8 cellular contexts compared by ENCODE assay signal in the genomic region with DNA sequence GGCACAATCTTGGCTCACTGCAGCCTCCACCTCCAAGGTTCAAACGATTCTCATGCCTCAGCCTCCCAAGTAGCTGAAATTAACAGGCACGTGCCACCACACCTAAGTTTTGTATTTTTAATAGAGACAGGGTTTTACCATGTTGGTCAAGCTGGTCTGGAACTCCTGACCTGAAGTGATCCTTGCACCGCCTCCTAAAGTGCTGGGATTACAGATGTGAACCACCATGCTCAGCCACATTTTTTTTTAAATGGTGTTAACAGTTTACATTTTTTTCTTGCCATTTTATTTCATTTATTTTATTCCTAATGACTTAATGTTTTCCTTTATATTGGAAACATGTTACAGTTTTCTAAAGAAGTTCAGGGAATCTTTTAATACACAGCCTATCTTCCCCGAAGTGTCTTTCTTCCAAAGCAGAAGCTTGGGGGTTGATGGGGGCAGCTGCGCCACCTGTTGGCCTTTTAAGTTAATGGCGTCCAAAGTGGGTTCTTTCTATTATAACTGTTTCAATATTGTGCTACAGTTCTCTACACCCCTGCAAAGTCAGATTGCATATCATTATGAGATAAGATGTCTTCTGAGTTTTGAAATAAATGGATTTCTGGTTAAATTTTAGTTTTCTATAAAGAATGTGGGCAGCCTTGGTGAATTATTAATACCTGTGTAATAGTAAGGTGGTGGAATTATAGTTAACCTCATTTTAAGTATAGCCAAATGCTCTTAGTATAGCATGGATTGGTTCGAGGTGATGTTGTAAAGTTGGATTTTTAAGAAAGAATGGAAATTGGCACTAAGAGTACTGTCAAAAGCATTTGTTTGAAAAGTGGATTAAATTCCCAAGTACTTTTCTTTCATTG. TPM values are rescaled to one million over a fixed set of nuclear protein-coding genes. Genes with fewer than 3 reads are reported as not detected.
DNase-seq lines count a peak whose midpoint lies in the region; ATAC-seq and TF ChIP-seq lines count a peak whose summit lies in the region.

No MANE protein-coding gene starts in this region.

- WGBS in ovary, 3 donors: 34 to 37% (median 34%) methylated on average over 7 of the region's 7 CpGs

- ATAC-seq in GM18861 (IDR thresholded peaks at IDR 0.05; ENCODE audit: unreplicated experiment): no peak

- H3K9me3 ChIP-seq in ovary (no peaks in the 10 kb centered on the region), uterus (no peaks in the 10 kb centered on the region)

- TF ChIP-seq EP300 in Ishikawa (IDR thresholded peaks at IDR 0.05; ENCODE audit: borderline replicate concordance) (no peak), ovary (IDR thresholded peaks at IDR 0.05) (no peak)

- TF ChIP-seq RAD21 in Ishikawa (IDR thresholded peaks at IDR 0.05; ENCODE audit: low read depth): peak; percentile 69

- H3K27me3 ChIP-seq in ovary (no peaks in the 10 kb centered on the region), uterus (no peaks in the 10 kb centered on the region)

- H3K4me1 ChIP-seq in ovary (ENCODE audit: insufficient read depth) (no peaks in the 10 kb centered on the region), uterus (peaks cover 0 to 9% of the 10 kb centered on the region in 2 donors)

- H3K27ac ChIP-seq in ovary (no peak overlapping the region), uterus (no peak overlapping the region)

- H3K36me3 ChIP-seq in ovary (no peaks in the 10 kb centered on the region), uterus (no peaks in the 10 kb centered on the region)

- H3K4me3 ChIP-seq in foreskin fibroblast (ENCODE audit: low read depth in 1 of 2, low read length in 2 of 2) (no peak overlapping the region), ovary (no peak overlapping the region), uterus (no peak overlapping the region)

- TF ChIP-seq POLR2A in ovary (IDR thresholded peaks at IDR 0.05): no peak
- TF ChIP-seq POLR2A in uterus (IDR thresholded peaks at IDR 0.05): no peak

- intact Hi-C loops in ovary (cut with DNase I): loop anchor here in 3 of 4 donors (2.0 to 10.0 kb wide), 4 partner anchors 101 to 131 kb away; no protein-coding TSS in a partner anchor
- intact Hi-C loops in uterus (cut with DNase I; ENCODE audit: low total_unique reads): loop anchor here (10.0 kb wide), 1 partner anchor 101 kb away; no protein-coding TSS in a partner anchor

- TF ChIP-seq CTCF in foreskin fibroblast (IDR thresholded peaks at IDR 0.05; ENCODE audit: low read depth, low read length): peak; percentile 74
- TF ChIP-seq CTCF in ovary (IDR thresholded peaks at IDR 0.05): peak; percentile 61 to 75 (median 64)
- peak; percentile 80 to 87 (median 82) for TF ChIP-seq CTCF in uterus (IDR thresholded peaks at IDR 0.05)

- peak; percentile 5 for DNase-seq in DMS 273 treated with DMSO at 0.1 percent for 48 hours (lab: John Stamatoyannopoulos, UW)
- peak; percentile 54 for DNase-seq in RPMI8226
- DNase-seq in activated T-helper 9 cell treated with anti-CD3 and anti-CD28 coated beads, Interleukin-2, amount 50 U/mL, for 16 hours (ENCODE audit: low read depth): peak; percentile 27
- peak; percentile 50 to 85 for DNase-seq in foreskin fibroblast
- DNase-seq in ovary: peak; percentile 22 to 74 (median 61)
- peak; percentile 66 to 67 for DNase-seq in uterus

TF ChIP-seq in Ishikawa, 13 proteins besides CTCF, POLR2A, EP300 and RAD21:
- no peak for TF ChIP-seq TAF1 (IDR thresholded peaks at IDR 0.05; ENCODE audit: low read depth)
- TF ChIP-seq, protein P1, sequence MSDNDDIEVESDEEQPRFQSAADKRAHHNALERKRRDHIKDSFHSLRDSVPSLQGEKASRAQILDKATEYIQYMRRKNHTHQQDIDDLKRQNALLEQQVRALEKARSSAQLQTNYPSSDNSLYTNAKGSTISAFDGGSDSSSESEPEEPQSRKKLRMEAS (IDR thresholded peaks at IDR 0.05): no peak
- TF ChIP-seq EGR1 (IDR thresholded peaks at IDR 0.05): no peak
- TF ChIP-seq REST (IDR thresholded peaks at IDR 0.05; ENCODE audit: low read depth): no peak
- TF ChIP-seq, protein P2, sequence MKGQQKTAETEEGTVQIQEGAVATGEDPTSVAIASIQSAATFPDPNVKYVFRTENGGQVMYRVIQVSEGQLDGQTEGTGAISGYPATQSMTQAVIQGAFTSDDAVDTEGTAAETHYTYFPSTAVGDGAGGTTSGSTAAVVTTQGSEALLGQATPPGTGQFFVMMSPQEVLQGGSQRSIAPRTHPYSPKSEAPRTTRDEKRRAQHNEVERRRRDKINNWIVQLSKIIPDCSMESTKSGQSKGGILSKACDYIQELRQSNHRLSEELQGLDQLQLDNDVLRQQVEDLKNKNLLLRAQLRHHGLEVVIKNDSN (IDR thresholded peaks at IDR 0.05): no peak
- no peak for TF ChIP-seq ZBTB7A (IDR thresholded peaks at IDR 0.05; ENCODE audit: low read depth)
- TF ChIP-seq YY1 (IDR thresholded peaks at IDR 0.05; ENCODE audit: low read depth): no peak
- TF ChIP-seq TCF12 (IDR thresholded peaks at IDR 0.05; ENCODE audit: low read depth): no peak
- no peak for TF ChIP-seq NFIC (IDR thresholded peaks at IDR 0.05)
- no peak for TF ChIP-seq CREB1 (IDR thresholded peaks at IDR 0.05; ENCODE audit: low read depth)
- TF ChIP-seq FOXM1 (IDR thresholded peaks at IDR 0.05; ENCODE audit: borderline replicate concordance, low read depth): no peak
- no peak for TF ChIP-seq TEAD4 (IDR thresholded peaks at IDR 0.05)
- TF ChIP-seq CEBPB (IDR thresholded peaks at IDR 0.05): no peak

RNA-seq across cellular contexts. Expression of gene PLCG1, which starts 42.0 kb away (rescaled TPM):
- total RNA-seq in ovary (100 to 1,000 TPM in 5 of 7 donors, 10 to 100 TPM in 2; 63.0 to 158 (median 104) TPM), uterus (100 to 1,000 TPM in 3 of 4 donors, 10 to 100 TPM in 1; 38.8 to 180 (median 138) TPM)
- polyA plus RNA-seq in ovary: 10 to 100 TPM; 56.1 to 77.2 TPM

Comparison
In these comparisons a context has a peak if more than half of its experiments do, and no peak if none do; other contexts are left out.
1. DNase-seq: peak in every context shown above with its lines; median percentile 68 in foreskin fibroblast; 66 in uterus; 61 in ovary; 54 in RPMI8226; 27 in activated T-helper 9 cell treated with anti-CD3 and anti-CD28 coated beads, Interleukin-2, amount 50 U/mL, for 16 hours; 5 in DMS 273 treated with DMSO at 0.1 percent for 48 hours.